ENCODE assay signal across 19 cellular contexts in genomic region chr2:228658998-228659397, GRCh38.
DNase-seq lines count a peak whose midpoint lies in the region; ATAC-seq and TF ChIP-seq lines count a peak whose summit lies in the region.
"Had no signal": no experiment of that assay in that cellular context is flagged by ENCODE, and none has a peak within 500 bp of the region (broad histone marks: within the 10 kb centered on the region; RNA-seq: fewer than 3 reads in every experiment).

No MANE protein-coding gene starts in this region.

- H3K36me3 ChIP-seq in SK-N-SH (replicated peaks in 1 of 2; ENCODE audit: control insufficient read depth in 1 of 2, insufficient read depth in 2 of 2, low read length in 1 of 2), result no peaks in the 10 kb centered on the region
- no peaks in the 10 kb centered on the region for H3K36me3 ChIP-seq in adipocyte (ENCODE audit: control insufficient read depth, insufficient read depth, low read length, severe bottlenecking)
- H3K36me3 ChIP-seq in thoracic aorta, result no peaks in the 10 kb centered on the region
- H3K36me3 ChIP-seq: cardiac muscle cell, pancreas had no signal

- H3K9me3 ChIP-seq in SK-N-SH (no peaks in the 10 kb centered on the region), adipocyte (ENCODE audit: control insufficient read depth, low read length) (no peaks in the 10 kb centered on the region), thoracic aorta (no peaks in the 10 kb centered on the region), right cardiac atrium (ENCODE audit: control insufficient read depth, low read length) (no peaks in the 10 kb centered on the region)
- H3K9me3 ChIP-seq: pancreas had no signal

- TF ChIP-seq EP300 in SK-N-SH (IDR thresholded peaks at IDR 0.05; ENCODE audit: borderline replicate concordance in 1 of 2, low read depth in 1 of 2, low read length in 1 of 2), result peak in 1 of 2 experiments; percentile 49; a peak in 1 of 4 replicates

- 0 out of 4 replicates have a peak, but pooled peaks cover 0 to 12% of the 10 kb centered on the region in 2 experiments for H3K4me1 ChIP-seq in SK-N-SH (ENCODE audit: control insufficient read depth in 1 of 2, insufficient read depth in 2 of 2, low read depth in 1 of 2, low read length in 1 of 2)
- peaks cover 7% of the 10 kb centered on the region for H3K4me1 ChIP-seq in adipocyte (ENCODE audit: control insufficient read depth, insufficient read depth, low read length)
- H3K4me1 ChIP-seq in thoracic aorta (ENCODE audit: control insufficient read depth in 1 of 2, low read depth in 2 of 2), result peaks cover 3 to 15% of the 10 kb centered on the region in 2 donors
- H3K4me1 ChIP-seq in right cardiac atrium (ENCODE audit: control insufficient read depth, insufficient read depth, low read length), result no peaks in the 10 kb centered on the region

- H3K27ac ChIP-seq in SK-N-SH (ENCODE audit: low read depth in 2 of 2, low read length in 1 of 2) (peak overlapping the region in 1 of 2 experiments; percentile 39; a peak in 1 of 4 replicates), thoracic aorta (no peak overlapping the region), right cardiac atrium (ENCODE audit: low read length) (no peak overlapping the region)
- H3K27ac ChIP-seq: 22Rv1, cardiac muscle cell, pancreas had no signal

- TF ChIP-seq CTCF in SK-N-SH (IDR thresholded peaks at IDR 0.05) (no peak), fibroblast of pulmonary artery (IDR thresholded peaks at IDR 0.05; ENCODE audit: low read length, missing control alignments) (no peak), thoracic aorta (IDR thresholded peaks at IDR 0.05) (no peak)

- no peak overlapping the region for H2AFZ ChIP-seq in SK-N-SH (ENCODE audit: low read depth)

- H3K27me3 ChIP-seq in SK-N-SH (ENCODE audit: insufficient read depth), result no peaks in the 10 kb centered on the region
- H3K27me3 ChIP-seq in adipocyte (replicated peaks; ENCODE audit: control insufficient read depth, insufficient read depth, low read length), result no peaks in the 10 kb centered on the region
- no peaks in the 10 kb centered on the region for H3K27me3 ChIP-seq in thoracic aorta (replicated peaks; ENCODE audit: insufficient read depth)
- no peaks in the 10 kb centered on the region for H3K27me3 ChIP-seq in right cardiac atrium (ENCODE audit: control insufficient read depth, insufficient read depth)
- H3K27me3 ChIP-seq: cardiac muscle cell, pancreas had no signal

- 64% methylated on average over 5 of the region's 5 CpGs for WGBS in SK-N-SH (ENCODE audit: low lambda C conversion rate)
- 76% methylated on average over 5 of the region's 5 CpGs for WGBS in right cardiac atrium

- DNase-seq in SK-N-SH, result no peak
- DNase-seq in adipocyte (ENCODE audit: low read depth), result peak; percentile 87
- peak; percentile 95 for DNase-seq in fibroblast of pulmonary artery (ENCODE audit: low read depth)
- DNase-seq in thoracic aorta (ENCODE audit: low spot score), result no peak
- no peak for DNase-seq in stimulated activated CD4-positive, alpha-beta T cell treated with anti-CD3 and anti-CD28 coated beads, Interleukin-4, amount 100 ng/mL, for 24 hours
- no peak for DNase-seq in retina
- DNase-seq in right cardiac atrium, result no peak
- DNase-seq: activated gamma-delta T cell treated with Interleukin-2 at 50 U/mL for 16 hours, endodermal cell, GF-D8, left cardiac atrium, NCI-H2029, RPMI8226, substantia nigra had no signal

- H3K79me2 ChIP-seq in SK-N-SH (ENCODE audit: insufficient read depth), result no peaks in the 10 kb centered on the region

- CTCF ChIA-PET in SK-N-SH (lab: Yijun Ruan, JAX), result interaction anchor here (1.4 kb wide), 1 partner anchor 768 kb away, joined by 4 read pairs; no protein-coding TSS in a partner anchor

- POLR2A ChIA-PET in SK-N-SH (lab: Yijun Ruan, JAX), result no interaction called here

- no peak overlapping the region for H3K4me3 ChIP-seq in SK-N-SH (ENCODE audit: low read depth in 2 of 2, low read length in 1 of 2)
- no peak overlapping the region for H3K4me3 ChIP-seq in adipocyte (ENCODE audit: low read length)
- no peak overlapping the region for H3K4me3 ChIP-seq in fibroblast of pulmonary artery (replicated peaks; ENCODE audit: low read depth, low read length)
- no peak overlapping the region for H3K4me3 ChIP-seq in thoracic aorta
- no peak overlapping the region for H3K4me3 ChIP-seq in right cardiac atrium (ENCODE audit: low read length)
- H3K4me3 ChIP-seq: cardiac muscle cell, pancreas had no signal

- TF ChIP-seq RAD21 in SK-N-SH (IDR thresholded peaks at IDR 0.05; ENCODE audit: low read length), result no peak

- no peaks in the 10 kb centered on the region for H3K9me2 ChIP-seq in SK-N-SH

- H4K20me1 ChIP-seq in SK-N-SH (ENCODE audit: insufficient read depth), result no peaks in the 10 kb centered on the region

- no peak for ATAC-seq in SK-N-SH treated with all-trans-retinoic acid at 6 μM for 48 hours
- ATAC-seq in thoracic aorta (ENCODE audit: insufficient number of reproducible peaks, low FRiP score, low read depth), result peak; percentile 17
- no peak for ATAC-seq in right cardiac atrium
- ATAC-seq: activated CD4-positive, CD25-positive, alpha-beta regulatory T cell treated with anti-CD3 and anti-CD28 coated beads, Interleukin-2, amount 50 U/mL, for 24 hours; left cardiac atrium; pancreas had no signal

- intact Hi-C loops in right cardiac atrium (cut with DNase I), result loop anchor here (5.0 to 10.0 kb wide), 5 partner anchors 344 to 722 kb away; partner anchors contain the start of gene SPHKAP (in 1 of the 4)

- H3F3A ChIP-seq in SK-N-SH (replicated peaks; ENCODE audit: insufficient read depth), result no peaks in the 10 kb centered on the region

- H3K9ac ChIP-seq in SK-N-SH (no peak overlapping the region), adipocyte (ENCODE audit: low read length) (no peak overlapping the region)

- no peak overlapping the region for H3K4me2 ChIP-seq in SK-N-SH

TF ChIP-seq in SK-N-SH, 30 proteins besides CTCF, POLR2A, EP300 and RAD21:
- TF ChIP-seq SMC3 (IDR thresholded peaks at IDR 0.05; ENCODE audit: low read depth, low read length) (no peak), NFIC (IDR thresholded peaks at IDR 0.05; ENCODE audit: borderline replicate concordance) (peak; percentile 82; the same call in 1 of the 2 replicates), TCF12 (IDR thresholded peaks at IDR 0.05) (peak; percentile 65), FOSL2 (IDR thresholded peaks at IDR 0.05; ENCODE audit: borderline replicate concordance, low read depth) (peak; percentile 55; the same call in 1 of the 2 replicates), TEAD4 (IDR thresholded peaks at IDR 0.05; ENCODE audit: borderline replicate concordance, insufficient read depth) (peak; percentile 64; the same call in 1 of the 2 replicates), PBX3 (IDR thresholded peaks at IDR 0.05) (peak; percentile 10; the same call in 1 of the 2 replicates), JUND (IDR thresholded peaks at IDR 0.05) (peak; percentile 62), YY1 (IDR thresholded peaks at IDR 0.05; ENCODE audit: low read depth) (no peak)

TF ChIP-seq in SK-N-SH treated with all-trans-retinoic acid at 6 μM for 48 hours, 23 proteins besides CTCF, POLR2A, EP300 and RAD21:
- TF ChIP-seq TOX (CRISPR knock-in tag; IDR thresholded peaks at IDR 0.05; ENCODE audit: borderline replicate concordance), result no peak
- TF ChIP-seq CSDC2 (CRISPR knock-in tag; IDR thresholded peaks at IDR 0.05), result no peak
- no peak for TF ChIP-seq TSHZ2 (CRISPR knock-in tag; IDR thresholded peaks at IDR 0.05)
- TF ChIP-seq ZFP30 (CRISPR knock-in tag; IDR thresholded peaks at IDR 0.05), result no peak
- no peak for TF ChIP-seq ZNF8 (CRISPR knock-in tag; IDR thresholded peaks at IDR 0.05)
- no peak for TF ChIP-seq PPARA (CRISPR knock-in tag; IDR thresholded peaks at IDR 0.05; ENCODE audit: borderline replicate concordance)
- no peak for TF ChIP-seq ZNF565 (CRISPR knock-in tag; conservative IDR thresholded peaks at IDR 0.05; ENCODE audit: low read depth)
- no peak for TF ChIP-seq PATZ1 (CRISPR knock-in tag; IDR thresholded peaks at IDR 0.05; ENCODE audit: borderline replicate concordance)

Comparison
In these comparisons a context has a peak if more than half of its experiments do, and no peak if none do; other contexts are left out.
1. DNase-seq: peak in adipocyte (single experiment) and fibroblast of pulmonary artery (single experiment); none in SK-N-SH (single experiment), thoracic aorta (single experiment), stimulated activated CD4-positive, alpha-beta T cell treated with anti-CD3 and anti-CD28 coated beads, Interleukin-4, amount 100 ng/mL, for 24 hours (single experiment), retina (single experiment) and right cardiac atrium (0 of 3).